10 cellular contexts compared by ENCODE assay signal in genomic region chr2:1887915-1888314, GRCh38.
A peak's percentile ranks its signal among the peaks of the same experiment; 100 is the strongest.
DNase-seq lines count a peak whose midpoint lies in the region; ATAC-seq, FAIRE-seq and TF ChIP-seq lines count a peak whose summit lies in the region.
"Had no signal": no experiment of that assay in that cellular context is flagged by ENCODE, and none has a peak within 500 bp of the region (broad histone marks: within the 10 kb centered on the region; RNA-seq: fewer than 3 reads in every experiment).

No MANE protein-coding gene starts in this region.

- no peaks in the 10 kb centered on the region for H3K9me1 ChIP-seq in IMR-90 (ENCODE audit: insufficient read depth, low read length)

- H3K23ac ChIP-seq in IMR-90 (ENCODE audit: low read depth, low read length): no peak overlapping the region

- DNase-seq in D721Med (ENCODE audit: insufficient read length, low spot score) (no peak), IMR-90 (peak; percentile 3), astrocyte of the spinal cord (ENCODE audit: low read depth, low spot score) (no peak), stomach (no peak), mucosa of descending colon (no peak)
- no peak for DNase-seq in stimulated activated CD4-positive, alpha-beta T cell treated with anti-CD3 and anti-CD28 coated beads, Interleukin-2, amount 100 ng/mL, for 48 hours
- DNase-seq: activated CD4-positive, CD25-positive, alpha-beta regulatory T cell; NCI-H526 treated with DMSO at 0.1 percent for 48 hours had no signal

- intact Hi-C loops in IMR-90 (cut with micrococcal nuclease): no loop called here
- intact Hi-C loops in stomach (cut with DNase I; ENCODE audit: low total_unique reads): no loop called here
- intact Hi-C loops in mucosa of descending colon (cut with DNase I, micrococcal nuclease): no loop called here

- dilution Hi-C loops in IMR-90 (cut with HindIII; ENCODE audit: low sequenced_read_pairs, unreplicated experiment): no loop called here

- H4K8ac ChIP-seq in IMR-90 (ENCODE audit: low read depth in 2 of 2, low read length in 2 of 2): no peak overlapping the region

- H2AFZ ChIP-seq in IMR-90 (replicated peaks; ENCODE audit: low read length, poor library complexity): no peak overlapping the region

- no peak overlapping the region for H2BK5ac ChIP-seq in IMR-90 (ENCODE audit: low read depth, low read length, poor library complexity, severe bottlenecking)

- no peak overlapping the region for H2BK120ac ChIP-seq in IMR-90 (ENCODE audit: low read depth, low read length)

- H3K9ac ChIP-seq in IMR-90 (ENCODE audit: low read depth, low read length) (no peak overlapping the region), liver (ENCODE audit: low read depth in 1 of 2, low read length in 2 of 2) (no peak overlapping the region)

- H3K9me3 ChIP-seq in IMR-90 (ENCODE audit: control insufficient read depth, insufficient read depth, low read length): no peaks in the 10 kb centered on the region
- no peaks in the 10 kb centered on the region for H3K9me3 ChIP-seq in liver (ENCODE audit: control insufficient read depth in 4 of 4, low read length in 3 of 4)
- no peaks in the 10 kb centered on the region for H3K9me3 ChIP-seq in stomach
- no peaks in the 10 kb centered on the region for H3K9me3 ChIP-seq in mucosa of descending colon

- no peak overlapping the region for H2BK15ac ChIP-seq in IMR-90 (ENCODE audit: low read depth, low read length)

- H3K27ac ChIP-seq in IMR-90 (ENCODE audit: insufficient read depth, low read length) (no peak overlapping the region), liver (ENCODE audit: low read depth in 1 of 2, low read length in 2 of 2) (no peak overlapping the region), stomach (no peak overlapping the region)

- H3K4ac ChIP-seq in IMR-90 (ENCODE audit: low read depth, low read length): no peak overlapping the region

- TF ChIP-seq CTCF in D721Med (IDR thresholded peaks at IDR 0.05; ENCODE audit: insufficient read depth, missing control alignments) (peak; percentile 26), IMR-90 (conservative IDR thresholded peaks at IDR 0.05; ENCODE audit: low read depth, low read length) (peak; percentile 28; the same call in 1 of the 2 replicates), astrocyte of the spinal cord (IDR thresholded peaks at IDR 0.05; ENCODE audit: low read depth, low read length) (peak; percentile 48), liver (IDR thresholded peaks at IDR 0.05; ENCODE audit: low read depth, low read length, missing input control) (peak; percentile 20), stomach (IDR thresholded peaks at IDR 0.05) (no peak), mucosa of descending colon (IDR thresholded peaks at IDR 0.05) (no peak)

- no peak overlapping the region for H3K14ac ChIP-seq in IMR-90 (replicated peaks; ENCODE audit: low read depth, low read length)

- CTCF ChIA-PET in IMR-90 (lab: Yijun Ruan, JAX): no interaction called here

- H3K4me3 ChIP-seq in IMR-90 (ENCODE audit: insufficient read depth, low read depth, low read length) (no peak overlapping the region), astrocyte of the spinal cord (ENCODE audit: low read depth, low read length) (no peak overlapping the region), liver (ENCODE audit: low read depth in 1 of 3, low read length in 3 of 3) (no peak overlapping the region), stomach (no peak overlapping the region), mucosa of descending colon (no peak overlapping the region)

- H3K4me1 ChIP-seq in IMR-90 (ENCODE audit: control insufficient read depth, insufficient read depth, low read length) (no peaks in the 10 kb centered on the region), liver (ENCODE audit: control insufficient read depth in 4 of 4, insufficient read depth in 4 of 4, low read length in 3 of 4) (no peaks in the 10 kb centered on the region), stomach (no peaks in the 10 kb centered on the region), mucosa of descending colon (ENCODE audit: low read depth) (no peaks in the 10 kb centered on the region)

- H4K5ac ChIP-seq in IMR-90 (ENCODE audit: low read depth, low read length): no peak overlapping the region

- H3K56ac ChIP-seq in IMR-90 (ENCODE audit: extremely low read depth, insufficient read depth, low read length): no peak overlapping the region

- TF ChIP-seq POLR2A in IMR-90 (IDR thresholded peaks at IDR 0.05; ENCODE audit: low read depth, low read length): no peak
- TF ChIP-seq POLR2A in stomach (IDR thresholded peaks at IDR 0.05): no peak

- FAIRE-seq in D721Med (lab: Jason Lieb, UNC): no peak

- H4K91ac ChIP-seq in IMR-90 (ENCODE audit: insufficient read depth, low read depth, low read length): no peak overlapping the region

- H3K36me3 ChIP-seq in IMR-90 (ENCODE audit: control insufficient read depth, insufficient read depth, low read length): no peaks in the 10 kb centered on the region
- no peaks in the 10 kb centered on the region for H3K36me3 ChIP-seq in liver (ENCODE audit: control insufficient read depth in 4 of 4, insufficient read depth in 3 of 4, low read depth in 1 of 4, low read length in 3 of 4)
- H3K36me3 ChIP-seq in stomach: no peaks in the 10 kb centered on the region
- H3K36me3 ChIP-seq in mucosa of descending colon (ENCODE audit: low read depth): no peaks in the 10 kb centered on the region

- no peak overlapping the region for H3K4me2 ChIP-seq in IMR-90 (ENCODE audit: low read depth, low read length)

- H2BK20ac ChIP-seq in IMR-90 (ENCODE audit: low read depth, low read length): no peak overlapping the region

- no peak for ATAC-seq in IMR-90 (ENCODE audit: low read depth)
- ATAC-seq in GM21367 (IDR thresholded peaks at IDR 0.05; ENCODE audit: unreplicated experiment): no peak
- ATAC-seq in mucosa of descending colon: no peak

- in situ Hi-C loops in IMR-90 (cut with MboI; ENCODE audit: low sequenced_read_pairs): no loop called here
- in situ Hi-C loops in astrocyte of the spinal cord (cut with HindIII; ENCODE audit: low sequenced_read_pairs): no loop called here

- no peak for TF ChIP-seq EP300 in stomach (IDR thresholded peaks at IDR 0.05)

- H4K20me1 ChIP-seq in IMR-90 (ENCODE audit: insufficient read depth, low read length): no peaks in the 10 kb centered on the region

- H3K18ac ChIP-seq in IMR-90 (ENCODE audit: low read depth, low read length): no peak overlapping the region

- no TSS peak for BruUV-seq in IMR-90 (replicated peaks; lab: Mats Ljungman, UMichigan)

- H2AK9ac ChIP-seq in IMR-90 (replicated peaks; ENCODE audit: low read depth, low read length, poor library complexity): no peak overlapping the region

- no peak for TF ChIP-seq RAD21 in IMR-90 (IDR thresholded peaks at IDR 0.05; ENCODE audit: low read length)
- peak; percentile 29 to 66 for TF ChIP-seq RAD21 in liver (IDR thresholded peaks at IDR 0.05)

- H3K79me1 ChIP-seq in IMR-90 (ENCODE audit: low read depth in 1 of 2, low read length in 2 of 2): no peaks in the 10 kb centered on the region

- no peak overlapping the region for H2AK5ac ChIP-seq in IMR-90 (ENCODE audit: low read depth, low read length)

- WGBS in IMR-90 (ENCODE audit: extremely low coverage in 2 of 2, insufficient read length in 1 of 2), 2 experiments: no CpG with 5 or more reads among the region's 1 CpG
- 45% methylated on average over 1 of the region's 1 CpG for WGBS in liver
- WGBS in stomach, 5 donors: 50 to 59% (median 53%) methylated on average over 1 of the region's 1 CpG

- POLR2A ChIA-PET in IMR-90 (lab: Charles Lee; ENCODE audit: unreplicated experiment): no interaction called here

- H3K27me3 ChIP-seq in IMR-90 (ENCODE audit: control insufficient read depth, insufficient read depth, low read length) (no peaks in the 10 kb centered on the region; the same call in 1 of the 2 replicates), liver (ENCODE audit: control insufficient read depth in 4 of 4, insufficient read depth in 4 of 4, low read length in 3 of 4) (peaks cover 0 to 4% (median 0%) of the 10 kb centered on the region in 4 donors), stomach (peaks cover 0 to 28% (median under 1%) of the 10 kb centered on the region in 3 donors)

TF ChIP-seq in IMR-90, 13 proteins besides CTCF, POLR2A, EP300 and RAD21 (continues in another document):
- TF ChIP-seq MAZ (IDR thresholded peaks at IDR 0.05; ENCODE audit: borderline replicate concordance, low read depth, low read length) (no peak), ELK1 (IDR thresholded peaks at IDR 0.05; ENCODE audit: borderline replicate concordance, low read depth, low read length) (no peak), RCOR1 (IDR thresholded peaks at IDR 0.05; ENCODE audit: insufficient replicate concordance, low read length) (no peak), SMC3 (IDR thresholded peaks at IDR 0.05; ENCODE audit: low read depth, low read length) (no peak), BHLHE40 (IDR thresholded peaks at IDR 0.05; ENCODE audit: low read depth, low read length) (no peak)

TF ChIP-seq in liver, 16 proteins besides CTCF, POLR2A, EP300 and RAD21 (continues in another document):
- TF ChIP-seq GABPA (IDR thresholded peaks at IDR 0.05 in 1 of 2, conservative IDR thresholded peaks at IDR 0.05 in 1 of 2) (no peak), MAX (IDR thresholded peaks at IDR 0.05) (no peak), REST (IDR thresholded peaks at IDR 0.05) (no peak)

Comparison
In these comparisons a context has a peak if more than half of its experiments do, and no peak if none do; other contexts are left out.
1. CTCF ChIP-seq: peak in D721Med (single experiment), IMR-90 (single experiment), astrocyte of the spinal cord (single experiment) and liver (single experiment); none in stomach (0 of 7) and mucosa of descending colon (single experiment).